Comparison of ENCODE assay signal across 2 cellular contexts in genomic region chr10:133075346-133076137, GRCh38.
TF ChIP-seq lines count a peak whose summit lies in the region.

No MANE protein-coding gene starts in this region.

TF ChIP-seq in A549, 52 proteins besides CTCF, POLR2A, EP300 and RAD21 (continued from another document):
- TF ChIP-seq MAFK (IDR thresholded peaks at IDR 0.05; ENCODE audit: partially characterized antibody) (peak; percentile 81), MAZ (IDR thresholded peaks at IDR 0.05; ENCODE audit: borderline replicate concordance, low read depth, low read length) (no peak), TP53 (CRISPR knock-in tag; IDR thresholded peaks at IDR 0.05) (no peak)

TF ChIP-seq in H1, 55 proteins besides CTCF, POLR2A, EP300 and RAD21 (continued from another document):
- TF ChIP-seq FOSL1 (IDR thresholded peaks at IDR 0.05; ENCODE audit: insufficient read depth, low read depth, low read length) (no peak), JUND (IDR thresholded peaks at IDR 0.05; ENCODE audit: low read length) (no peak), EZH2 (IDR thresholded peaks at IDR 0.05; ENCODE audit: low read depth, low read length, severe bottlenecking) (no peak), SUZ12 (IDR thresholded peaks at IDR 0.05; ENCODE audit: low read length) (no peak), KDM1A (IDR thresholded peaks at IDR 0.05; ENCODE audit: borderline replicate concordance, low read length) (no peak), ASH2L (IDR thresholded peaks at IDR 0.05; ENCODE audit: low read length) (no peak), PHF8 (conservative IDR thresholded peaks at IDR 0.05; ENCODE audit: low read depth, low read length) (no peak), RFX5 (IDR thresholded peaks at IDR 0.05; ENCODE audit: borderline replicate concordance, low read depth, low read length) (no peak), SIN3A (conservative IDR thresholded peaks at IDR 0.05 in 1 of 2, IDR thresholded peaks at IDR 0.05 in 1 of 2; ENCODE audit: low read depth in 1 of 2, low read length in 2 of 2) (no peak), KDM4A (IDR thresholded peaks at IDR 0.05; ENCODE audit: low read depth, low read length, severe bottlenecking) (no peak), MAX (IDR thresholded peaks at IDR 0.05) (no peak), E2F6 (IDR thresholded peaks at IDR 0.05) (no peak), BRCA1 (IDR thresholded peaks at IDR 0.05; ENCODE audit: low read depth, low read length) (no peak), BACH1 (IDR thresholded peaks at IDR 0.05; ENCODE audit: low read length) (no peak), TAF7 (optimal IDR thresholded peaks at IDR 0.05; ENCODE audit: borderline replicate concordance, low read depth, low read length) (no peak), YY1 (IDR thresholded peaks at IDR 0.05; ENCODE audit: low read depth, low read length) (no peak), TAF1 (IDR thresholded peaks at IDR 0.05; ENCODE audit: low read depth, low read length) (no peak), SIX5 (IDR thresholded peaks at IDR 0.05; ENCODE audit: low read depth, low read length) (no peak)
